In the genomic region with DNA sequence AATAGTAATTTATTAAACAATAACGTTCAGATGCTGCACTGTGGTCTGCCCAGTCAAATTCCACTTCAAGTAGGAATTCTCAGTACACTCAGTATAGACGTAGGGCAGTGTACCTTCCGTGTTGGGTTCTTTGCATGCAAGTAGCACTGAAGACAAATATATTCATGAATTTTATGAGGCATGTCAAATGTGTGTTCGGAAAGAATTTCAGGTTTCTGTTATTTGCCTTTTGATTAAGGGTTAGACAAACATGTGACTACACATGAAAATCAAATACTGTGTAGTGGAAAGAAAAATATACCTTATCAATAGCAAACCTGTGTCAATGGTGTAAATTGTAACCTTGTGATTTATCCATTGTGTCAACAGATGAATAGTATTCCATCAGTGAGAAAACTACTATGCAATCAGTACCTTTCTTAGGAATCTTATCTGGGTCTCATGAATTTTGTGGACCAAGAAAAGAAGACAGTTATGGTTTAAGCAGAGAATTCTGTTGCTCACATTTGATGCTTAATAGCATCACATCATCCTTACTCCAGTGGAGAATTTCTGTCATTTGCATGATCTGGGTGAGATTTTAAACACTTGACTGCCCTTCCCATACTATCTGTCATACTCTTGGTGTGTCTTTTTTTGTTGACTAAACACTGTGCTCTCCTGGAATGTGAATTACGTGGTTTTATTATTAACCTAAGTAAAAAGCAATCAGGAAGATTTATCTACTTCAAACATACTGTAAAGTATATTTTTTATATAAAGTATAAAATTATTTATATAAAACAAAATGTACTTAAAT, we compare ENCODE assay signal across 17 cellular contexts. TPM values are rescaled to one million over a fixed set of nuclear protein-coding genes. Genes with fewer than 3 reads are reported as not detected.
A peak's percentile ranks its signal among the peaks of the same experiment; 100 is the strongest.
DNase-seq lines count a peak whose midpoint lies in the region; ATAC-seq, FAIRE-seq and TF ChIP-seq lines count a peak whose summit lies in the region.
"Had no signal": no experiment of that assay in that cellular context is flagged by ENCODE, and none has a peak within 500 bp of the region (broad histone marks: within the 10 kb centered on the region; RNA-seq: fewer than 3 reads in every experiment).

No MANE protein-coding gene starts in this region.

- H3K36me3 Mint-ChIP-seq in chondrocyte (ENCODE audit: low read depth), result peaks cover 6% of the 10 kb centered on the region

- no peaks in the 10 kb centered on the region for H3K9me3 Mint-ChIP-seq in chondrocyte (ENCODE audit: low read depth)
- H3K9me3 Mint-ChIP-seq: CD8-positive, alpha-beta memory T cell had no signal

- no peaks in the 10 kb centered on the region for H3K9me3 ChIP-seq in pancreas
- H3K9me3 ChIP-seq: BE2C had no signal

- H3K27ac Mint-ChIP-seq in chondrocyte (ENCODE audit: unreplicated experiment), result no peak overlapping the region

- H3K27me3 Mint-ChIP-seq in chondrocyte (ENCODE audit: low read depth), result no peaks in the 10 kb centered on the region
- H3K27me3 Mint-ChIP-seq: CD8-positive, alpha-beta memory T cell had no signal

- no peaks in the 10 kb centered on the region for H3K36me3 ChIP-seq in pancreas
- H3K36me3 ChIP-seq: BE2C had no signal

- H3K4me1 Mint-ChIP-seq in chondrocyte (ENCODE audit: low read depth), result no peaks in the 10 kb centered on the region

- peak overlapping the region in 1 of 4 donors; percentile 3 for H3K27ac ChIP-seq in pancreas
- H3K27ac ChIP-seq: GM23248 had no signal

- peak; percentile 53 to 80 (median 71) for ATAC-seq in pancreas
- no peak for ATAC-seq in GM19395 (IDR thresholded peaks at IDR 0.05; ENCODE audit: unreplicated experiment)

- no peak overlapping the region for H3K4me3 ChIP-seq in pancreas
- H3K4me3 ChIP-seq: GM23248 had no signal

- H3K27me3 ChIP-seq in pancreas, result no peaks in the 10 kb centered on the region

- FAIRE-seq in islet of Langerhans (lab: Jason Lieb, UNC) (peak; percentile 81), pancreas (lab: Jason Lieb, UNC) (peak; percentile 43)
- FAIRE-seq: GM18507 had no signal

- intact Hi-C loops in pancreas (cut with DNase I), result no loop called here

- DNase-seq in DMS153 (lab: John Stamatoyannopoulos, UW), result peak; percentile 41
- peak; percentile 91 to 92 for DNase-seq in NCI-H526 (lab: John Stamatoyannopoulos, UW)
- DNase-seq in pancreas, result no peak
- no peak for DNase-seq in dedifferentiated amniotic fluid mesenchymal stem cell (ENCODE audit: extremely low spot score)
- no peak for DNase-seq in chondrocyte (ENCODE audit: low spot score)
- DNase-seq: BE2C; CD8-positive, alpha-beta memory T cell; DMS 273 treated with DMSO at 0.1 percent for 48 hours; GM23248; KBM-7; NCI-H146; NCI-H2107; NCI-H226; RPMI8226 had no signal

- 30 to 33% methylated on average over 5 of the region's 5 CpGs for WGBS in pancreas, 2 donors

- H3K4me1 ChIP-seq in pancreas, result peaks cover 0 to 12% (median 7%) of the 10 kb centered on the region in 3 donors

- no peak overlapping the region for H3K4me3 Mint-ChIP-seq in chondrocyte (ENCODE audit: unreplicated experiment)
- H3K4me3 Mint-ChIP-seq: CD8-positive, alpha-beta memory T cell had no signal

- TF ChIP-seq CTCF in pancreas (IDR thresholded peaks at IDR 0.05), result no peak
- no peak for TF ChIP-seq CTCF in chondrocyte (IDR thresholded peaks at IDR 0.05)

RNA-seq across cellular contexts. Expression of a gene that starts 13.3 kb away (rescaled TPM):
- total RNA-seq in pancreas, result 10 to 100 TPM in 4 of 6 donors, 1 to 10 TPM in 2; 8.0 to 17.4 (median 11.3) TPM
- 10 to 100 TPM in 1 of 2 donors, 1 to 10 TPM in 1; 8.4 to 11.8 TPM for polyA plus RNA-seq in pancreas
- total RNA-seq in chondrocyte, result 15.9 to 24.4 TPM (median 17.1 TPM) in 3 replicates

Comparison
In these comparisons a context has a peak if more than half of its experiments do, and no peak if none do; other contexts are left out.
1. DNase-seq: peak in DMS153 (single experiment) and NCI-H526 (2 of 2); none in pancreas (0 of 6), dedifferentiated amniotic fluid mesenchymal stem cell (single experiment) and chondrocyte (single experiment).